ENCODE assay signal across 2 cellular contexts in genomic region chr10:33094263-33095051, GRCh38.
TF ChIP-seq lines count a peak whose summit lies in the region.

No MANE protein-coding gene starts in this region.

TF ChIP-seq in HEK293, 187 proteins besides CTCF, POLR2A, EP300 and RAD21:
- TF ChIP-seq BCL6B (tag by site-specific recombination; IDR thresholded peaks at IDR 0.05) (no peak), SETDB1 (IDR thresholded peaks at IDR 0.05; ENCODE audit: insufficient read length, low read length) (peak; percentile 68)
TF ChIP-seq in HEK293: peak in this region for 1.

TF ChIP-seq in GM12878, 131 proteins besides CTCF, POLR2A, EP300 and RAD21 (continued from another document):
- no peak for TF ChIP-seq E4F1 (IDR thresholded peaks at IDR 0.05; ENCODE audit: borderline replicate concordance, partially characterized antibody)
- TF ChIP-seq RELB (IDR thresholded peaks at IDR 0.05; ENCODE audit: low read depth), result no peak
- TF ChIP-seq SIX5 (IDR thresholded peaks at IDR 0.05; ENCODE audit: low read depth, low read length, severe bottlenecking), result no peak
- no peak for TF ChIP-seq ATF7 (IDR thresholded peaks at IDR 0.05; ENCODE audit: low read depth)
